ENCODE assay signal across 9 cellular contexts in genomic region chr1:39106949-39107740, GRCh38.
DNase-seq lines count a peak whose midpoint lies in the region; ATAC-seq and TF ChIP-seq lines count a peak whose summit lies in the region.
"Had no signal": no experiment of that assay in that cellular context is flagged by ENCODE, and none has a peak within 500 bp of the region (broad histone marks: within the 10 kb centered on the region; RNA-seq: fewer than 3 reads in every experiment).

No MANE protein-coding gene starts in this region.

- TF ChIP-seq CTCF in LNCaP clone FGC (IDR thresholded peaks at IDR 0.05; ENCODE audit: control insufficient read depth, extremely low read depth, insufficient read depth): no peak

- no peaks in the 10 kb centered on the region for H3K27me3 ChIP-seq in ACC112 (ENCODE audit: insufficient read depth, low read length)
- no peaks in the 10 kb centered on the region for H3K27me3 ChIP-seq in duodenal mucosa (ENCODE audit: control insufficient read depth in 1 of 2, insufficient read depth in 2 of 2, low read length in 2 of 2)
- H3K27me3 ChIP-seq in mucosa of rectum (ENCODE audit: control insufficient read depth in 2 of 2, insufficient read depth in 2 of 2, low read length in 2 of 2): no peaks in the 10 kb centered on the region

- ATAC-seq in GM18909 (IDR thresholded peaks at IDR 0.05; ENCODE audit: poor library complexity, unreplicated experiment) (no peak), GM18858 (IDR thresholded peaks at IDR 0.05; ENCODE audit: unreplicated experiment) (no peak)

- H3K9ac ChIP-seq in duodenal mucosa (ENCODE audit: low read depth in 1 of 2, low read length in 2 of 2) (peak overlapping the region; percentile 21 to 82), mucosa of rectum (ENCODE audit: low read depth in 1 of 2, low read length in 2 of 2) (peak overlapping the region; percentile 44 to 90)

- no peak for DNase-seq in LNCaP clone FGC (ENCODE audit: low read depth)
- no peak for DNase-seq in NCI-H774 (lab: John Stamatoyannopoulos, UW)
- DNase-seq in NCI-H187 (lab: John Stamatoyannopoulos, UW): no peak
- DNase-seq: activated B cell treated with CpG ODN at 0.5 μM for 24 hours had no signal

- H3K36me3 ChIP-seq in ACC112 (ENCODE audit: insufficient read depth, low read length) (no peaks in the 10 kb centered on the region), duodenal mucosa (ENCODE audit: control insufficient read depth in 1 of 2, insufficient read depth in 2 of 2, low read length in 2 of 2) (no peaks in the 10 kb centered on the region), mucosa of rectum (ENCODE audit: control insufficient read depth in 2 of 2, insufficient read depth in 2 of 2, low read length in 2 of 2) (no peaks in the 10 kb centered on the region)

- H3K79me2 ChIP-seq in ACC112 (ENCODE audit: control insufficient read depth, insufficient read depth, low read length, unreplicated experiment): peaks cover 58% of the 10 kb centered on the region

- H3K27ac ChIP-seq in ACC112 (ENCODE audit: low read depth, low read length) (peak overlapping the region; percentile 74), duodenal mucosa (ENCODE audit: low read depth, low read length) (peak overlapping the region; percentile 87), mucosa of rectum (ENCODE audit: low read depth in 2 of 2, low read length in 2 of 2) (peak overlapping the region; percentile 91 to 92)

- H3K4me3 ChIP-seq in ACC112 (ENCODE audit: low read depth, low read length) (peak overlapping the region; percentile 84), LNCaP clone FGC (ENCODE audit: low read depth, low read length) (peak overlapping the region; percentile 81), duodenal mucosa (ENCODE audit: low read depth in 1 of 2, low read length in 2 of 2) (peak overlapping the region; percentile 84 to 86), mucosa of rectum (ENCODE audit: low read length in 2 of 2) (peak overlapping the region; percentile 61 to 80)

- H3K9me3 ChIP-seq in duodenal mucosa (ENCODE audit: control insufficient read depth in 1 of 2, low read length in 2 of 2) (no peaks in the 10 kb centered on the region), mucosa of rectum (ENCODE audit: control insufficient read depth in 2 of 2, low read length in 2 of 2) (no peaks in the 10 kb centered on the region)

- no peak overlapping the region for H2AFZ ChIP-seq in ACC112 (ENCODE audit: low read length, unreplicated experiment)

- peaks cover 60% of the 10 kb centered on the region for H3K4me1 ChIP-seq in ACC112 (ENCODE audit: control insufficient read depth, insufficient read depth, low read length, unreplicated experiment)
- H3K4me1 ChIP-seq in duodenal mucosa (ENCODE audit: control insufficient read depth in 1 of 2, insufficient read depth in 2 of 2, low read length in 2 of 2): peaks cover 39% of the 10 kb centered on the region in 2 donors
- H3K4me1 ChIP-seq in mucosa of rectum (ENCODE audit: control insufficient read depth in 2 of 2, insufficient read depth in 2 of 2, low read length in 2 of 2): peaks cover 15 to 23% of the 10 kb centered on the region in 2 donors
